23 cellular contexts compared by ENCODE assay signal in genomic region chr5:142576303-142576702, GRCh38.
"Had no signal": no experiment of that assay in that cellular context is flagged by ENCODE, and none has a peak within 500 bp of the region (broad histone marks: within the 10 kb centered on the region; RNA-seq: fewer than 3 reads in every experiment).

No MANE protein-coding gene starts in this region.

- H3K27me3 ChIP-seq: adrenal gland, ascending aorta, brain microvascular endothelial cell, colonic mucosa, dorsolateral prefrontal cortex, heart left ventricle, left lung, sigmoid colon, testis, vagina had no signal

- H3K27ac ChIP-seq: ascending aorta, brain microvascular endothelial cell, colonic mucosa, dorsolateral prefrontal cortex, epithelial cell of prostate, left lung, sigmoid colon, vagina had no signal

- H3K9me3 ChIP-seq: adrenal gland, ascending aorta, colonic mucosa, testis, vagina had no signal

- H3K4me1 ChIP-seq: adrenal gland, ascending aorta, colonic mucosa, sigmoid colon, testis, vagina had no signal

- DNase-seq: activated gamma-delta T cell treated with Interleukin-2 at 50 U/mL for 16 hours; activated T-cell treated with anti-CD3 and anti-CD28 coated beads, Interleukin-2, amount 50 U/mL, for 1 hour; adrenal gland; brain microvascular endothelial cell; colonic mucosa; dorsolateral prefrontal cortex; heart left ventricle; kidney; left lung; naive B cell; occipital lobe; posterior cingulate gyrus; sigmoid colon; stimulated activated CD4-positive, alpha-beta T cell treated with anti-CD3 and anti-CD28 coated beads, Interleukin-2, amount 100 ng/mL, for 48 hours; stimulated activated CD8-positive, alpha-beta memory T cell treated with anti-CD3 and anti-CD28 coated beads, Interleukin-4, amount 100 ng/mL, for 48 hours; stimulated activated naive B cell treated with anti-CD40 and anti-IgM and Interleukin-4, amounts not matched to agents 10 μg/mL and 1 μg/mL and 100 μg/mL, for 72 hours; T-cell; T-helper 9 cell; testis had no signal

- H3K4me3 ChIP-seq: adrenal gland, ascending aorta, colonic mucosa, dorsolateral prefrontal cortex, heart left ventricle, left lung, sigmoid colon, testis, vagina had no signal

- ATAC-seq: heart left ventricle; left lung; stimulated activated naive B cell treated with anti-CD40 and anti-IgM and Interleukin-4, amounts not matched to agents 10 μg/mL and 1 μg/mL and 100 μg/mL, for 72 hours; WTC11 had no signal

- H3K36me3 ChIP-seq: adrenal gland, ascending aorta, brain microvascular endothelial cell, colonic mucosa, heart left ventricle, left lung, sigmoid colon, vagina had no signal
